ENCODE assay signal across 1 cellular context in the genomic region with DNA sequence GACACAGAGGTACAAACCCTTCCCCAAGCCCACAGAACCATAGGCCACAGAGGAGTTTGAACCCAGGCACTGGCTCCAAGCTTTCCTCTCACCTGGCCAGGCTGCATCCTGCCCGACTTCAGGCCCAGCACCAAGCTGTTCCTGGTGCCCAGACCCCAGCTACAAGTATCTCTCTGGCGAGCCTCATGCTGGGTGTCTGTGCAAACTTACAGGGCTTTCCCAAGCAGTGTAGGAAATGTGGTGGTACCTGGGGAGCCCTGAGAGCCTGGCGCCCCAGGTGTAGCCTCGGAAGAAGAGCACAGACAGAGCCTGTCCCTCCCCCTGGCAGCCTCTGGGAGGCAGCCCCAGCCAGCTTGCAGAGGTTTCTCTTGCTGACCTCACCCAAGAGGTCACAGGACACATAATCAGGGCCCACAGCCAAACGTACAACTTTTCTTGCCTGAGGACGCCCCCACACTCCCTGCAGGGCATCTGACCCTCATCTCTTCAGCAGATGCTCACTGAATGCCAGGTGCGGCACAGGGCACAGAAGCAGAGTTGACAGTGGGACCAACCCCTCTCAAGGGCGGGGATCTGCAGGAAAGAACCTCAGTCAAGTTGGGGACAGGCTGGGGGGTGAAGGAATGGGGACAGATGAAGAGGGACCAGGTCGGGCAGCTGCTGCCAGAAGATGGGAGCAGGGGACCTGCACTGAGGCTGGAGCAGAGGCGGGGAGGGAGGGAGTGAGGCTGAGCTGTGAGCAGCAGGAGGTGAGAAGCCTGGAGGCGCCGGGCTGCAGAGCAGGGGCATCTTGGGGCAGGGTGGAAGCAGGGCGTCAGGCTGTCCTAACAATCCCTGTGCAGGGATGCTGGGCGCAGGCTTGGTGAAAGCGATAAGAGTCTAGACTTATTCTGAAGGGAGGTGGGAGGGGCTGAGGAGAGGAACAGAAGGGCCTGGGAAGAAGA.
A peak's percentile ranks its signal among the peaks of the same experiment; 100 is the strongest.
TF ChIP-seq lines count a peak whose summit lies in the region.

No MANE protein-coding gene starts in this region.

TF ChIP-seq in K562, 482 proteins besides CTCF, POLR2A, EP300 and RAD21:
- TF ChIP-seq TCF3 (CRISPR knock-in tag; IDR thresholded peaks at IDR 0.05) (peak; percentile 24; the same call in 1 of the 2 replicates), NR2C2 (CRISPR knock-in tag; IDR thresholded peaks at IDR 0.05) (no peak), NR2C2 (tag; IDR thresholded peaks at IDR 0.05) (peak; percentile 41; the same call in 1 of the 2 replicates), TBP (optimal IDR thresholded peaks at IDR 0.05; ENCODE audit: low read depth, low read length) (peak; percentile 63), CBFA2T3 (IDR thresholded peaks at IDR 0.05) (peak; percentile 61; the same call in 1 of the 2 replicates), RB1 (IDR thresholded peaks at IDR 0.05; ENCODE audit: low read depth) (no peak), NCOR1 (IDR thresholded peaks at IDR 0.05) (peak; percentile 50; the same call in 1 of the 2 replicates), PML (IDR thresholded peaks at IDR 0.05; ENCODE audit: low read length) (no peak), ZFP30 (CRISPR knock-in tag; IDR thresholded peaks at IDR 0.05; ENCODE audit: borderline replicate concordance) (no peak), SRSF7 (optimal IDR thresholded peaks at IDR 0.05; ENCODE audit: low read depth, low read length) (no peak), ZNF324 (CRISPR knock-in tag; IDR thresholded peaks at IDR 0.05) (no peak), SMARCE1 (IDR thresholded peaks at IDR 0.05) (no peak), NR2C1 (IDR thresholded peaks at IDR 0.05) (no peak), NR2C1 (tag; IDR thresholded peaks at IDR 0.05) (0 out of 2 replicates have a peak, but pooled peaks have one; percentile 37), BRF1 (IDR thresholded peaks at IDR 0.05; ENCODE audit: borderline replicate concordance, extremely low read depth, insufficient read length) (no peak), MYC (IDR thresholded peaks at IDR 0.05; ENCODE audit: low read depth, low read length) (no peak), MYC (CRISPR knock-in tag; IDR thresholded peaks at IDR 0.05; ENCODE audit: borderline replicate concordance, low read depth) (no peak), GATA2 (CRISPR knock-in tag; IDR thresholded peaks at IDR 0.05) (peak; percentile 23; the same call in 1 of the 2 replicates), ZBTB17 (CRISPR knock-in tag; IDR thresholded peaks at IDR 0.05) (no peak), ARID1B (IDR thresholded peaks at IDR 0.05) (peak; percentile 16; the same call in 1 of the 2 replicates), NR4A1 (CRISPR knock-in tag; IDR thresholded peaks at IDR 0.05) (no peak), NR4A1 (tag; IDR thresholded peaks at IDR 0.05) (no peak), NRF1 (conservative IDR thresholded peaks at IDR 0.05 in 1 of 2, IDR thresholded peaks at IDR 0.05 in 1 of 2) (peak; percentile 58 to 60), SMAD4 (CRISPR knock-in tag; conservative IDR thresholded peaks at IDR 0.05) (peak; percentile 88), ZNF75A (CRISPR knock-in tag; IDR thresholded peaks at IDR 0.05) (no peak), EHMT2 (IDR thresholded peaks at IDR 0.05) (no peak), EGR1 (conservative IDR thresholded peaks at IDR 0.05) (peak; percentile 60), JUND (IDR thresholded peaks at IDR 0.05; ENCODE audit: borderline replicate concordance, low read depth, low read length) (peak; percentile 19; the same call in 1 of the 2 replicates), JUND (tag; IDR thresholded peaks at IDR 0.05; ENCODE audit: borderline replicate concordance, low read depth, low read length) (no peak), CBFA2T2 (conservative IDR thresholded peaks at IDR 0.05) (peak; percentile 26), RCOR1 (IDR thresholded peaks at IDR 0.05; ENCODE audit: borderline replicate concordance in 1 of 2, low read depth in 2 of 2, low read length in 2 of 2) (peak in 1 of 2 experiments; percentile 73; a peak in 2 of 4 replicates), ZNF121 (CRISPR knock-in tag; conservative IDR thresholded peaks at IDR 0.05) (no peak)
- TF ChIP-seq, protein P1, sequence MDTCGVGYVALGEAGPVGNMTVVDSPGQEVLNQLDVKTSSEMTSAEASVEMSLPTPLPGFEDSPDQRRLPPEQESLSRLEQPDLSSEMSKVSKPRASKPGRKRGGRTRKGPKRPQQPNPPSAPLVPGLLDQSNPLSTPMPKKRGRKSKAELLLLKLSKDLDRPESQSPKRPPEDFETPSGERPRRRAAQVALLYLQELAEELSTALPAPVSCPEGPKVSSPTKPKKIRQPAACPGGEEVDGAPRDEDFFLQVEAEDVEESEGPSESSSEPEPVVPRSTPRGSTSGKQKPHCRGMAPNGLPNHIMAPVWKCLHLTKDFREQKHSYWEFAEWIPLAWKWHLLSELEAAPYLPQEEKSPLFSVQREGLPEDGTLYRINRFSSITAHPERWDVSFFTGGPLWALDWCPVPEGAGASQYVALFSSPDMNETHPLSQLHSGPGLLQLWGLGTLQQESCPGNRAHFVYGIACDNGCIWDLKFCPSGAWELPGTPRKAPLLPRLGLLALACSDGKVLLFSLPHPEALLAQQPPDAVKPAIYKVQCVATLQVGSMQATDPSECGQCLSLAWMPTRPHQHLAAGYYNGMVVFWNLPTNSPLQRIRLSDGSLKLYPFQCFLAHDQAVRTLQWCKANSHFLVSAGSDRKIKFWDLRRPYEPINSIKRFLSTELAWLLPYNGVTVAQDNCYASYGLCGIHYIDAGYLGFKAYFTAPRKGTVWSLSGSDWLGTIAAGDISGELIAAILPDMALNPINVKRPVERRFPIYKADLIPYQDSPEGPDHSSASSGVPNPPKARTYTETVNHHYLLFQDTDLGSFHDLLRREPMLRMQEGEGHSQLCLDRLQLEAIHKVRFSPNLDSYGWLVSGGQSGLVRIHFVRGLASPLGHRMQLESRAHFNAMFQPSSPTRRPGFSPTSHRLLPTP (IDR thresholded peaks at IDR 0.05; ENCODE audit: borderline replicate concordance, extremely low read depth, insufficient read length) = no peak
- TF ChIP-seq, protein P2, sequence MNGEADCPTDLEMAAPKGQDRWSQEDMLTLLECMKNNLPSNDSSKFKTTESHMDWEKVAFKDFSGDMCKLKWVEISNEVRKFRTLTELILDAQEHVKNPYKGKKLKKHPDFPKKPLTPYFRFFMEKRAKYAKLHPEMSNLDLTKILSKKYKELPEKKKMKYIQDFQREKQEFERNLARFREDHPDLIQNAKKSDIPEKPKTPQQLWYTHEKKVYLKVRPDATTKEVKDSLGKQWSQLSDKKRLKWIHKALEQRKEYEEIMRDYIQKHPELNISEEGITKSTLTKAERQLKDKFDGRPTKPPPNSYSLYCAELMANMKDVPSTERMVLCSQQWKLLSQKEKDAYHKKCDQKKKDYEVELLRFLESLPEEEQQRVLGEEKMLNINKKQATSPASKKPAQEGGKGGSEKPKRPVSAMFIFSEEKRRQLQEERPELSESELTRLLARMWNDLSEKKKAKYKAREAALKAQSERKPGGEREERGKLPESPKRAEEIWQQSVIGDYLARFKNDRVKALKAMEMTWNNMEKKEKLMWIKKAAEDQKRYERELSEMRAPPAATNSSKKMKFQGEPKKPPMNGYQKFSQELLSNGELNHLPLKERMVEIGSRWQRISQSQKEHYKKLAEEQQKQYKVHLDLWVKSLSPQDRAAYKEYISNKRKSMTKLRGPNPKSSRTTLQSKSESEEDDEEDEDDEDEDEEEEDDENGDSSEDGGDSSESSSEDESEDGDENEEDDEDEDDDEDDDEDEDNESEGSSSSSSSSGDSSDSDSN (IDR thresholded peaks at IDR 0.05; ENCODE audit: borderline replicate concordance in 1 of 2, low read depth in 2 of 2, low read length in 2 of 2) = peak in 1 of 2 experiments; percentile 75; a peak in 1 of 4 replicates
